Comparison of ENCODE assay signal across 17 cellular contexts in genomic region chr7:25215694-25216335, GRCh38. TPM values are rescaled to one million over a fixed set of nuclear protein-coding genes. Genes with fewer than 3 reads are reported as not detected.
DNase-seq lines count a peak whose midpoint lies in the region; ATAC-seq and TF ChIP-seq lines count a peak whose summit lies in the region.
"Had no signal": no experiment of that assay in that cellular context is flagged by ENCODE, and none has a peak within 500 bp of the region (broad histone marks: within the 10 kb centered on the region; RNA-seq: fewer than 3 reads in every experiment).

No MANE protein-coding gene starts in this region.

- peaks cover 22% of the 10 kb centered on the region for H3K27me3 Mint-ChIP-seq in activated naive CD8-positive, alpha-beta T cell treated with anti-CD3 and anti-CD28 coated beads for 36 hours

- H3K9ac ChIP-seq in HCT116 (ENCODE audit: low read length): no peak overlapping the region

- no peak overlapping the region for H2AFZ ChIP-seq in HCT116 (ENCODE audit: low read depth, low read length, poor library complexity, severe bottlenecking)

- no peak overlapping the region for H3K4me3 ChIP-seq in HCT116 (replicated peaks in 1 of 2; ENCODE audit: low read depth in 1 of 2, low read length in 2 of 2)

- CTCF ChIA-PET in HCT116 (lab: Charles Lee): no interaction called here

- no peak overlapping the region for H3K27ac ChIP-seq in HCT116 (ENCODE audit: low read depth, low read length)

- in situ Hi-C loops in SK-MEL-5 (cut with HindIII; ENCODE audit: low pct_unique_long_range_greater_than_20kb, low sequenced_read_pairs): no loop called here

- peak in 2 of 3 experiments; percentile 27 to 38; a peak in 1 of 6 replicates for TF ChIP-seq CTCF in HCT116 (IDR thresholded peaks at IDR 0.05 in 2 of 3, conservative IDR thresholded peaks at IDR 0.05 in 1 of 3; ENCODE audit: borderline replicate concordance in 1 of 3, insufficient read depth in 1 of 3, low read depth in 2 of 3, low read length in 2 of 3)

- no peak for TF ChIP-seq RAD21 in HCT116 (IDR thresholded peaks at IDR 0.05; ENCODE audit: low read depth)

- no peaks in the 10 kb centered on the region for H3K9me3 ChIP-seq in HCT116 (ENCODE audit: control insufficient read depth in 1 of 2, insufficient read depth in 1 of 2, low read depth in 1 of 2, low read length in 2 of 2)

- H3K36me3 ChIP-seq in HCT116 (ENCODE audit: control insufficient read depth in 1 of 2, insufficient read depth in 2 of 2, low read length in 2 of 2): no peaks in the 10 kb centered on the region

- no TSS peak for BruUV-seq in HCT116 (replicated peaks; lab: Mats Ljungman, UMichigan)

- H4K20me1 ChIP-seq in HCT116 (ENCODE audit: insufficient read depth): no peaks in the 10 kb centered on the region

- peak; percentile 93 for ATAC-seq in HCT116
- ATAC-seq: activated naive CD8-positive, alpha-beta T cell treated with anti-CD3 and anti-CD28 coated beads, Interleukin-2, amount 50 U/mL, for 24 hours had no signal

- no peaks in the 10 kb centered on the region for H3K4me1 Mint-ChIP-seq in activated naive CD8-positive, alpha-beta T cell treated with anti-CD3 and anti-CD28 coated beads for 36 hours
- H3K4me1 Mint-ChIP-seq: activated naive CD8-positive, alpha-beta T cell treated with anti-CD3 and anti-CD28 coated beads, Interleukin-2, amount 50 U/mL, for 24 hours had no signal

- no peaks in the 10 kb centered on the region for H3K9me3 Mint-ChIP-seq in activated naive CD8-positive, alpha-beta T cell treated with anti-CD3 and anti-CD28 coated beads for 36 hours
- H3K9me3 Mint-ChIP-seq: activated naive CD8-positive, alpha-beta T cell treated with anti-CD3 and anti-CD28 coated beads, Interleukin-2, amount 50 U/mL, for 24 hours had no signal

- DNase-seq in ELF-1 (ENCODE audit: low read depth, low spot score) (peak; percentile 23), HCT116 (ENCODE audit: low read depth, low spot score) (no peak), SK-MEL-5 (ENCODE audit: low read depth, low spot score) (peak; percentile 12), left kidney (ENCODE audit: low read depth, low spot score) (peak; percentile 12), NCI-H187 treated with DMSO at 0.1 percent for 48 hours (lab: John Stamatoyannopoulos, UW) (no peak)
- DNase-seq in activated T-cell treated with anti-CD3 and anti-CD28 coated beads, Interleukin-2, amount 50 U/mL, for 1 hour: no peak
- no peak for DNase-seq in activated naive CD8-positive, alpha-beta T cell treated with anti-CD3 and anti-CD28 coated beads for 36 hours
- DNase-seq: activated naive CD8-positive, alpha-beta T cell treated with anti-CD3 and anti-CD28 coated beads, Interleukin-2, amount 50 U/mL, for 24 hours; activated T-cell treated with anti-CD3 and anti-CD28 coated beads, Interleukin-2, amount 50 U/mL, for 48 hours; Karpas-422; NCI-H1417; stimulated activated CD4-positive, alpha-beta T cell treated with anti-CD3 and anti-CD28 coated beads, Interleukin-4, amount 100 ng/mL, for 24 hours; stimulated activated CD8-positive, alpha-beta memory T cell treated with anti-CD3 and anti-CD28 coated beads, Interleukin-4, amount 100 ng/mL, for 48 hours had no signal

- H3K79me2 ChIP-seq in HCT116 (ENCODE audit: insufficient read depth, low read length): no peaks in the 10 kb centered on the region

- H3K9me2 ChIP-seq in HCT116 (ENCODE audit: insufficient read depth): no peaks in the 10 kb centered on the region

- no peak for TF ChIP-seq POLR2A in HCT116 (IDR thresholded peaks at IDR 0.05; ENCODE audit: borderline replicate concordance, extremely low read depth, insufficient read depth, insufficient read length)

- no peak overlapping the region for H3K27ac Mint-ChIP-seq in activated naive CD8-positive, alpha-beta T cell treated with anti-CD3 and anti-CD28 coated beads for 36 hours
- H3K27ac Mint-ChIP-seq: activated naive CD8-positive, alpha-beta T cell treated with anti-CD3 and anti-CD28 coated beads, Interleukin-2, amount 50 U/mL, for 24 hours had no signal

- peaks cover 16% of the 10 kb centered on the region; the same call in 1 of the 2 replicates for H3K27me3 ChIP-seq in HCT116 (ENCODE audit: insufficient read depth, low read length)

- RAD21 ChIA-PET in HCT116 (lab: Charles Lee; ENCODE audit: low non-redundant PET in 1 of 2, low total read pairs in 2 of 2, uncharacterized antibody in 2 of 2, unreplicated experiment in 2 of 2): no interaction called here

- POLR2A ChIA-PET in HCT116 (lab: Charles Lee): no interaction called here

- H3K4me1 ChIP-seq in HCT116 (ENCODE audit: control insufficient read depth in 1 of 2, insufficient read depth in 2 of 2, low read length in 2 of 2): no peaks in the 10 kb centered on the region

- H3K4me2 ChIP-seq in HCT116 (ENCODE audit: low read length): no peak overlapping the region

- intact Hi-C loops in HCT116 (cut with micrococcal nuclease): no loop called here

- H3K36me3 Mint-ChIP-seq in activated naive CD8-positive, alpha-beta T cell treated with anti-CD3 and anti-CD28 coated beads for 36 hours: no peaks in the 10 kb centered on the region

- H3K4me3 Mint-ChIP-seq in activated naive CD8-positive, alpha-beta T cell treated with anti-CD3 and anti-CD28 coated beads for 36 hours: no peak overlapping the region
- H3K4me3 Mint-ChIP-seq: activated naive CD8-positive, alpha-beta T cell treated with anti-CD3 and anti-CD28 coated beads, Interleukin-2, amount 50 U/mL, for 24 hours had no signal

TF ChIP-seq in HCT116, 20 proteins besides CTCF, POLR2A, EP300 and RAD21:
- TF ChIP-seq SRF (IDR thresholded peaks at IDR 0.05; ENCODE audit: low read depth) (no peak), MAX (IDR thresholded peaks at IDR 0.05) (no peak), SIN3A (IDR thresholded peaks at IDR 0.05; ENCODE audit: low read depth) (no peak), EZH2phosphoT487 (IDR thresholded peaks at IDR 0.05; ENCODE audit: borderline replicate concordance) (no peak), JUND (IDR thresholded peaks at IDR 0.05) (no peak), ZBTB33 (IDR thresholded peaks at IDR 0.05; ENCODE audit: extremely low read depth, insufficient replicate concordance, low read length) (no peak), EGR1 (IDR thresholded peaks at IDR 0.05; ENCODE audit: low read depth) (no peak), CBX3 (IDR thresholded peaks at IDR 0.05; ENCODE audit: low read depth) (no peak), SP1 (IDR thresholded peaks at IDR 0.05; ENCODE audit: low read depth) (no peak), ATF3 (IDR thresholded peaks at IDR 0.05) (no peak), ZNF274 (IDR thresholded peaks at IDR 0.05; ENCODE audit: low read depth, low read length) (no peak)

RNA-seq across cellular contexts. Expression of gene NPVF, which starts 12.5 kb away (rescaled TPM):
- not detected for total RNA-seq in HCT116 (2021; ENCODE audit: unreplicated experiment)
- polyA plus RNA-seq in HCT116 (2012): not detected in 2 replicates
- not detected in 2 replicates for total RNA-seq in SK-MEL-5 (2014; rRNA removed; shearing (Covaris generic))
- polyA plus RNA-seq in SK-MEL-5 (2015; cell fraction: cytosol; rRNA removed): not detected in 2 replicates
- not detected in 2 replicates for polyA plus RNA-seq in SK-MEL-5 (2015; cell fraction: nucleus; rRNA removed)
- not detected for total RNA-seq in activated naive CD8-positive, alpha-beta T cell treated with anti-CD3 and anti-CD28 coated beads for 36 hours
- total RNA-seq: mononuclear cell, osteocyte, skeletal muscle tissue, temporal lobe had no signal

Comparison
In these comparisons a context has a peak if more than half of its experiments do, and no peak if none do; other contexts are left out.
1. DNase-seq: peak in ELF-1 (single experiment), SK-MEL-5 (single experiment) and left kidney (single experiment); none in HCT116 (single experiment), activated T-cell treated with anti-CD3 and anti-CD28 coated beads, Interleukin-2, amount 50 U/mL, for 1 hour (single experiment), NCI-H187 treated with DMSO at 0.1 percent for 48 hours (single experiment) and activated naive CD8-positive, alpha-beta T cell treated with anti-CD3 and anti-CD28 coated beads for 36 hours (single experiment).